8 cellular contexts compared by ENCODE assay signal in the genomic region with DNA sequence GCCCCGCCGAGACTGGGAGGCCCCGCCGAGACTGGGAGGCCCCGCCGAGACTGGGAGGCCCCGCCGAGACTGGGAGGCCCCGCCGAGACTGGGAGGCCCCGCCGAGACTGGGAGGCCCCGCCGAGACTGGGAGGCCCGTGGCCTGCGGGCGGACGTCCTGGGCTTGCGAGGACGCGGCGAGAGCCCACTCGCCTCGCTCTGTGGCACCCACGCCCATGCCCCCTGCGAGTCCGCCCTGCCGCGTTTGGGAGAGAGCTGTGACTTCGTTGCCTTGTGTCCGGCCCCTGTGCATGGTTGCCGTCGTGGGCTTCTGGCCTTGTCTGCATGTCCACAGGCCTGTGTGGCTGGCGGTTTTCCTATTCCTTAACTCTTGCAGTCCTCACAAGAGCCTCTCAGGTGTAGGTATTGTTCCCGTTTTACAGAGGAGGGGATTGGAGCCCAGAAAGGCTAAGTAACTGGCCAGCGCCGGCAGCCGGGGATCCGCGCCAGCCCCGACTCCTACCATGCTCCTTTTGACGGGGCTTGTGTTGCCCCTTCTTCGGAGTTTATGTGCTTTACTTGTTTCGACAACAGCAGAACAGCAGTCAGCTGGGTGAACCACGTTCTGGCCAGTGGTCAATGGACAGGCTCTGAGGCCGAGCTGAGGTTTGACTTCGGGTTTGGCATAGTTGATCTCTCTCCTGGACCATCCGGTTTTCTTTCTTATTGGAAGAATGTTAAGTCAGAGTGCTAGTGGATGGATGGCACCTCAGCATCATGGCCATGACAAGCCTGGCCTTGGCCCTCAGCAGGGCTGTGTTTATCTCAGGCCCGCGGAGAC. TPM values are rescaled to one million over a fixed set of nuclear protein-coding genes. Genes with fewer than 3 reads are reported as not detected.
DNase-seq lines count a peak whose midpoint lies in the region; ATAC-seq and TF ChIP-seq lines count a peak whose summit lies in the region.

No MANE protein-coding gene starts in this region.

- H3K36me3 ChIP-seq in GM06990 (ENCODE audit: control insufficient read depth, insufficient read depth, low read length), result peaks cover 4% of the 10 kb centered on the region
- H3K36me3 ChIP-seq in fibroblast of lung (ENCODE audit: control insufficient read depth, insufficient read depth, low read length), result peaks cover 7% of the 10 kb centered on the region
- peaks cover 15 to 20% of the 10 kb centered on the region in 2 experiments for H3K36me3 ChIP-seq in trophoblast cell (ENCODE audit: control insufficient read depth in 1 of 2, insufficient read depth in 2 of 2, low read length in 2 of 2)

- CTCF ChIA-PET in RWPE1 (lab: Yijun Ruan, JAX), result no interaction called here

- H2AFZ ChIP-seq in fibroblast of lung (ENCODE audit: low read length) (no peak overlapping the region), trophoblast cell (ENCODE audit: insufficient read depth, low read length, poor library complexity) (no peak overlapping the region)

- peak overlapping the region; percentile 97 for H3K4me3 ChIP-seq in GM06990 (replicated peaks; ENCODE audit: low read depth, low read length)
- H3K4me3 ChIP-seq in fibroblast of lung (replicated peaks in 1 of 4; ENCODE audit: control extremely low read depth in 1 of 4, insufficient read depth in 1 of 4, low read depth in 3 of 4, low read length in 4 of 4), result peak overlapping the region; percentile 76 to 96 (median 95)
- peak overlapping the region; percentile 95 for H3K4me3 ChIP-seq in trophoblast cell (ENCODE audit: low read depth, low read length)

- WGBS in trophoblast cell (ENCODE audit: extremely low coverage, insufficient coverage, insufficient read length), result no CpG with 5 or more reads among the region's 50 CpGs

- TF ChIP-seq CTCF in GM06990 (IDR thresholded peaks at IDR 0.05; ENCODE audit: insufficient read depth, low read length, poor library complexity, severe bottlenecking) (no peak), RWPE1 (conservative IDR thresholded peaks at IDR 0.05; ENCODE audit: low read depth) (no peak), fibroblast of lung (conservative IDR thresholded peaks at IDR 0.05 in 1 of 2, IDR thresholded peaks at IDR 0.05 in 1 of 2; ENCODE audit: low read depth in 1 of 2, low read length in 2 of 2) (no peak)

- H3K79me1 ChIP-seq in trophoblast cell (ENCODE audit: low read length), result peaks cover 8% of the 10 kb centered on the region

- H3K9me3 ChIP-seq in fibroblast of lung (ENCODE audit: control insufficient read depth, insufficient read depth, low read depth, low read length), result no peaks in the 10 kb centered on the region
- H3K9me3 ChIP-seq in trophoblast cell (ENCODE audit: insufficient read depth, low read depth, low read length), result peaks cover 4% of the 10 kb centered on the region

- peaks cover 2% of the 10 kb centered on the region; the same call in 1 of the 2 replicates for H3K27me3 ChIP-seq in GM06990 (replicated peaks; ENCODE audit: control insufficient read depth, insufficient read depth, low read length)
- no peaks in the 10 kb centered on the region for H3K27me3 ChIP-seq in fibroblast of lung (ENCODE audit: control insufficient read depth, insufficient read depth, low read length)
- no peaks in the 10 kb centered on the region for H3K27me3 ChIP-seq in trophoblast cell (ENCODE audit: insufficient read depth, low read length)

- H3K27ac ChIP-seq in RWPE1 (peak overlapping the region; percentile 94), fibroblast of lung (ENCODE audit: insufficient read depth, low read length) (peak overlapping the region; percentile 90), trophoblast cell (ENCODE audit: low read depth, low read length) (no peak overlapping the region)

- H3K14ac ChIP-seq in trophoblast cell (ENCODE audit: low read length), result peak overlapping the region; percentile 82

- H3K4ac ChIP-seq in trophoblast cell (ENCODE audit: low read depth, low read length), result peak overlapping the region; percentile 91

- no peak overlapping the region for H2BK5ac ChIP-seq in trophoblast cell (ENCODE audit: low read depth, low read length, poor library complexity)

- peak overlapping the region; percentile 44 for H4K8ac ChIP-seq in trophoblast cell (ENCODE audit: low read depth, low read length)

- H3K23ac ChIP-seq in trophoblast cell (ENCODE audit: low read length), result no peak overlapping the region

- peak overlapping the region; percentile 28 for H3K18ac ChIP-seq in trophoblast cell (ENCODE audit: low read length)

- H3K4me2 ChIP-seq in fibroblast of lung (ENCODE audit: extremely low read depth, insufficient read depth, low read length) (peak overlapping the region; percentile 95), trophoblast cell (ENCODE audit: low read length) (peak overlapping the region; percentile 83)

- H4K12ac ChIP-seq in trophoblast cell (ENCODE audit: low read depth, low read length), result peak overlapping the region; percentile 13

- POLR2A ChIA-PET in RWPE1 (lab: Yijun Ruan, JAX; ENCODE audit: low non-redundant PET), result no interaction called here

- no peaks in the 10 kb centered on the region for H4K20me1 ChIP-seq in fibroblast of lung (ENCODE audit: control insufficient read depth, extremely low read depth, insufficient read depth, low read length)

- ATAC-seq in HG02759 (IDR thresholded peaks at IDR 0.05; ENCODE audit: unreplicated experiment), result no peak

- H3K4me1 ChIP-seq in fibroblast of lung (ENCODE audit: control insufficient read depth, extremely low read depth, insufficient read depth, low read length) (peaks cover 3% of the 10 kb centered on the region), trophoblast cell (ENCODE audit: control insufficient read depth in 1 of 2, insufficient read depth in 2 of 2, low read length in 2 of 2) (peaks cover 22 to 23% of the 10 kb centered on the region in 2 experiments)

- peak overlapping the region; percentile 98 for H3K9ac ChIP-seq in fibroblast of lung (ENCODE audit: insufficient read depth, low read length)
- H3K9ac ChIP-seq in trophoblast cell (ENCODE audit: low read length), result peak overlapping the region; percentile 80

- H3K79me2 ChIP-seq in fibroblast of lung (ENCODE audit: control insufficient read depth, insufficient read depth, low read length) (peaks cover 52% of the 10 kb centered on the region), trophoblast cell (ENCODE audit: control insufficient read depth, insufficient read depth, low read length, poor library complexity) (peaks cover 53% of the 10 kb centered on the region)

- DNase-seq in GM06990 (ENCODE audit: extremely low read depth, insufficient read length), result no peak
- DNase-seq in RWPE1 (ENCODE audit: low spot score), result no peak
- DNase-seq in fibroblast of lung (ENCODE audit: low read depth in 2 of 2), result peak in 1 of 2 donors; percentile 17
- DNase-seq in trophoblast cell, result no peak
- DNase-seq in NCI-H1417 (lab: John Stamatoyannopoulos, UW), result no peak
- no peak for DNase-seq in SKM-1 treated with dmso at 0.1 percent for 144 hours (lab: John Stamatoyannopoulos, UW; ENCODE audit: unreplicated experiment)
- DNase-seq in NCI-H2081 (lab: John Stamatoyannopoulos, UW), result no peak

- peak overlapping the region; percentile 87 for H2AK5ac ChIP-seq in trophoblast cell (ENCODE audit: low read length)

- H2BK120ac ChIP-seq in trophoblast cell (ENCODE audit: insufficient read depth, low read length, poor library complexity), result peak overlapping the region; percentile 29

- no peak overlapping the region for H2BK12ac ChIP-seq in trophoblast cell (ENCODE audit: low read length)

- H4K91ac ChIP-seq in trophoblast cell (ENCODE audit: low read depth, low read length), result peak overlapping the region; percentile 78

RNA-seq across cellular contexts. Expression of gene PHRF1, which starts 0.7 kb away (rescaled TPM):
- 16.8 and 18.7 TPM in 2 replicates for total RNA-seq in fibroblast of lung
- 5.9 and 9.7 TPM in 2 replicates for polyA plus RNA-seq in fibroblast of lung
- 11.2 and 16.3 TPM in 2 replicates for polyA plus RNA-seq in fibroblast of lung (2012)
- polyA minus RNA-seq in fibroblast of lung (ENCODE audit: low replicate concordance), result 12.8 and 20.2 TPM in 2 replicates
- polyA plus RNA-seq in trophoblast cell (2013), result 23.6 and 23.8 TPM in 2 replicates

RNA-seq across cellular contexts. Expression of gene RASSF7, which starts 16.2 kb away (rescaled TPM):
- total RNA-seq in fibroblast of lung, result 1.5 and 2.8 TPM in 2 replicates
- polyA plus RNA-seq in fibroblast of lung, result 1.4 and 1.6 TPM in 2 replicates
- 2.4 and 3.6 TPM in 2 replicates for polyA plus RNA-seq in fibroblast of lung (2012)
- 0.47 TPM in 1 of 2 replicates, not detected in the other for polyA minus RNA-seq in fibroblast of lung (ENCODE audit: low replicate concordance)
- polyA plus RNA-seq in trophoblast cell (2013), result 41.3 and 45.5 TPM in 2 replicates

RNA-seq across cellular contexts. Expression of gene LMNTD2, which starts 16.5 kb away (rescaled TPM):
- 0.17 and 0.26 TPM in 2 replicates for total RNA-seq in fibroblast of lung
- 0.05 and 0.08 TPM in 2 replicates for polyA plus RNA-seq in fibroblast of lung
- 0.12 and 0.45 TPM in 2 replicates for polyA plus RNA-seq in fibroblast of lung (2012)
- polyA minus RNA-seq in fibroblast of lung (ENCODE audit: low replicate concordance), result not detected in 2 replicates
- polyA plus RNA-seq in trophoblast cell (2013), result 2.2 and 2.6 TPM in 2 replicates

RNA-seq across cellular contexts. Expression of gene IRF7, which starts 38.7 kb away (rescaled TPM):
- total RNA-seq in fibroblast of lung, result 9.1 and 11.3 TPM in 2 replicates
- polyA plus RNA-seq in fibroblast of lung, result 1.3 and 1.6 TPM in 2 replicates
- polyA plus RNA-seq in fibroblast of lung (2012), result 4.1 and 4.3 TPM in 2 replicates
- polyA minus RNA-seq in fibroblast of lung (ENCODE audit: low replicate concordance), result 5.0 and 11.1 TPM in 2 replicates
- polyA plus RNA-seq in trophoblast cell (2013), result 10.6 and 11.1 TPM in 2 replicates

RNA-seq across cellular contexts. Expression of gene LRRC56, which starts 39.7 kb away (rescaled TPM):
- total RNA-seq in fibroblast of lung, result 0.77 and 1.3 TPM in 2 replicates
- 0.26 and 0.28 TPM in 2 replicates for polyA plus RNA-seq in fibroblast of lung
- 0.80 and 0.87 TPM in 2 replicates for polyA plus RNA-seq in fibroblast of lung (2012)
- polyA minus RNA-seq in fibroblast of lung (ENCODE audit: low replicate concordance), result 0.19 and 0.98 TPM in 2 replicates
- 0.22 and 0.40 TPM in 2 replicates for polyA plus RNA-seq in trophoblast cell (2013)
